15 cellular contexts compared by ENCODE assay signal in the genomic region with DNA sequence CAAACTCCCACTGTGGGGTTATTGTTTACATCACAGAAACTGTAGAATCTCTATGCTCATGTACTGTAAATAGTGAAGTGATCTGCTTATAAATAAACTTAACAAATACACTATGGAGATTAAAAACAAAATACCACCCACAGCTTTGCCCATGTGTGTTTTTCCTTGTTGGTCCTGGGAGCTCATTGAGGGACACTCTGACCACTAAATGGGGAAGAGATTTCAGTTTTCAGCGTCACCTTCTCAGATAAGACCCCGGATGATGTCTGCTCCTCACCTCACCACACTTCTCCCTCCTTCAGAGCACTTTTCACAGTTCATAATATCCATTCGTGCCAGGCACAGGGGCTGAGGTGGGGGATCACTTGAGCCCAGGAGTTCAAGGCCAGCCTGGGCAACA.
DNase-seq lines count a peak whose midpoint lies in the region; ATAC-seq and TF ChIP-seq lines count a peak whose summit lies in the region.
"Had no signal": no experiment of that assay in that cellular context is flagged by ENCODE, and none has a peak within 500 bp of the region (broad histone marks: within the 10 kb centered on the region; RNA-seq: fewer than 3 reads in every experiment).

No MANE protein-coding gene starts in this region.

- H3K4me3 ChIP-seq in A673 (ENCODE audit: low read depth, low read length, poor library complexity, severe bottlenecking) (no peak overlapping the region), SJSA1 (no peak overlapping the region), lower lobe of right lung (no peak overlapping the region), SK-N-SH (ENCODE audit: low read depth in 2 of 2, low read length in 1 of 2) (no peak overlapping the region)
- H3K4me3 ChIP-seq: MG63, Peyer's patch had no signal

- no peak overlapping the region for H3K9ac ChIP-seq in SK-N-SH

- TF ChIP-seq CTCF in A673 (conservative IDR thresholded peaks at IDR 0.05; ENCODE audit: low read depth, low read length) (no peak), lower lobe of right lung (IDR thresholded peaks at IDR 0.05) (no peak), SK-N-SH (IDR thresholded peaks at IDR 0.05) (no peak)

- no peak for ATAC-seq in lower lobe of right lung
- ATAC-seq in stimulated activated effector memory CD8-positive, alpha-beta T cell treated with anti-CD3 and anti-CD28 coated beads, Interleukin-12 subunit alpha, Interleukin-12 subunit beta, amount 100 ng/mL, for 72 hours, result no peak
- no peak for ATAC-seq in HG03280 (IDR thresholded peaks at IDR 0.05; ENCODE audit: unreplicated experiment)

- TF ChIP-seq RAD21 in SK-N-SH (IDR thresholded peaks at IDR 0.05; ENCODE audit: low read length), result no peak

- peak overlapping the region; percentile 17 for H3K27ac Mint-ChIP-seq in stimulated activated effector memory CD8-positive, alpha-beta T cell treated with anti-CD3 and anti-CD28 coated beads, Interleukin-12 subunit alpha, Interleukin-12 subunit beta, amount 100 ng/mL, for 72 hours
- H3K27ac Mint-ChIP-seq: CD4-positive, CD25-positive, alpha-beta regulatory T cell had no signal

- no peak overlapping the region for H3K4me2 ChIP-seq in SK-N-SH

- H3K4me1 Mint-ChIP-seq in stimulated activated effector memory CD8-positive, alpha-beta T cell treated with anti-CD3 and anti-CD28 coated beads, Interleukin-12 subunit alpha, Interleukin-12 subunit beta, amount 100 ng/mL, for 72 hours, result no peaks in the 10 kb centered on the region
- H3K4me1 Mint-ChIP-seq: CD4-positive, CD25-positive, alpha-beta regulatory T cell had no signal

- CTCF ChIA-PET in A673 (lab: Charles Lee) (interaction anchor here (1.2 kb wide), 1 partner anchor 136 kb away, joined by 4 read pairs; no protein-coding TSS in a partner anchor), SK-N-SH (lab: Yijun Ruan, JAX) (interaction anchor here (0.7 to 18.7 kb wide), 7 partner anchors 10 to 218 kb away, joined by 3 to 460 read pairs (median 7); partner anchors contain the start of gene SLC26A2)

- H3K27ac ChIP-seq in A673 (ENCODE audit: low read depth, low read length, poor library complexity, severe bottlenecking) (peak overlapping the region; percentile 81), SJSA1 (peak overlapping the region; percentile 93), lower lobe of right lung (peak overlapping the region; percentile 56), SK-N-SH (ENCODE audit: low read depth in 2 of 2, low read length in 1 of 2) (no peak overlapping the region)

- no peak for TF ChIP-seq EP300 in SK-N-SH (IDR thresholded peaks at IDR 0.05; ENCODE audit: borderline replicate concordance in 1 of 2, low read depth in 1 of 2, low read length in 1 of 2)

- no peaks in the 10 kb centered on the region for H3K9me2 ChIP-seq in SK-N-SH

- H3K9me3 ChIP-seq in A673 (ENCODE audit: low read depth, low read length, poor library complexity, severe bottlenecking) (no peaks in the 10 kb centered on the region), SJSA1 (replicated peaks) (no peaks in the 10 kb centered on the region), lower lobe of right lung (no peaks in the 10 kb centered on the region), SK-N-SH (no peaks in the 10 kb centered on the region)
- H3K9me3 ChIP-seq: MG63, Peyer's patch had no signal

- H2AFZ ChIP-seq in SK-N-SH (ENCODE audit: low read depth), result no peak overlapping the region

- WGBS in SK-N-SH (ENCODE audit: low lambda C conversion rate), result 90% methylated on average over 3 of the region's 3 CpGs

- H3K4me1 ChIP-seq in A673 (ENCODE audit: insufficient read depth, low read length, poor library complexity, severe bottlenecking), result peaks cover 31% of the 10 kb centered on the region
- peaks cover 57% of the 10 kb centered on the region for H3K4me1 ChIP-seq in SJSA1 (replicated peaks)
- peaks cover 28% of the 10 kb centered on the region for H3K4me1 ChIP-seq in lower lobe of right lung
- H3K4me1 ChIP-seq in SK-N-SH (ENCODE audit: control insufficient read depth in 1 of 2, insufficient read depth in 2 of 2, low read depth in 1 of 2, low read length in 1 of 2), result peaks cover 5 to 9% of the 10 kb centered on the region in 2 experiments; a peak in 2 of 4 replicates

- H3K36me3 Mint-ChIP-seq in stimulated activated effector memory CD8-positive, alpha-beta T cell treated with anti-CD3 and anti-CD28 coated beads, Interleukin-12 subunit alpha, Interleukin-12 subunit beta, amount 100 ng/mL, for 72 hours, result no peaks in the 10 kb centered on the region
- H3K36me3 Mint-ChIP-seq: CD4-positive, CD25-positive, alpha-beta regulatory T cell had no signal

- no peaks in the 10 kb centered on the region for H3K27me3 ChIP-seq in A673 (replicated peaks; ENCODE audit: insufficient read depth, low read depth, low read length, poor library complexity)
- no peaks in the 10 kb centered on the region for H3K27me3 ChIP-seq in SJSA1 (replicated peaks)
- H3K27me3 ChIP-seq in lower lobe of right lung (ENCODE audit: low read depth), result no peaks in the 10 kb centered on the region
- no peaks in the 10 kb centered on the region for H3K27me3 ChIP-seq in SK-N-SH (ENCODE audit: insufficient read depth)
- H3K27me3 ChIP-seq: MG63, Peyer's patch had no signal

- no peaks in the 10 kb centered on the region for H3F3A ChIP-seq in SK-N-SH (replicated peaks; ENCODE audit: insufficient read depth)

- H3K79me2 ChIP-seq in SK-N-SH (ENCODE audit: insufficient read depth), result no peaks in the 10 kb centered on the region

- BruUV-seq in A673 (replicated peaks; lab: Mats Ljungman, UMichigan), result no TSS peak

- H3K9me3 Mint-ChIP-seq in stimulated activated effector memory CD8-positive, alpha-beta T cell treated with anti-CD3 and anti-CD28 coated beads, Interleukin-12 subunit alpha, Interleukin-12 subunit beta, amount 100 ng/mL, for 72 hours, result no peaks in the 10 kb centered on the region
- H3K9me3 Mint-ChIP-seq: CD4-positive, CD25-positive, alpha-beta regulatory T cell had no signal

- POLR2A ChIA-PET in A673 (lab: Charles Lee; ENCODE audit: low non-redundant PET) (no interaction called here), SK-N-SH (lab: Yijun Ruan, JAX) (no interaction called here)

- DNase-seq in A673 (ENCODE audit: low spot score) (no peak), SJSA1 (ENCODE audit: low read depth in 1 of 2, low spot score in 2 of 2) (peak; percentile 70 to 97), lower lobe of right lung (no peak), NCI-H2029 (lab: John Stamatoyannopoulos, UW) (no peak), SW 1271 (lab: John Stamatoyannopoulos, UW) (no peak), SK-N-SH (no peak)
- DNase-seq in stimulated activated effector memory CD8-positive, alpha-beta T cell treated with anti-CD3 and anti-CD28 coated beads, Interleukin-12 subunit alpha, Interleukin-12 subunit beta, amount 100 ng/mL, for 72 hours (ENCODE audit: low spot score in 2 of 2), result no peak
- DNase-seq: CD4-positive, CD25-positive, alpha-beta regulatory T cell; DMS79 treated with DMSO at 0.1 percent for 48 hours; Kasumi-1; MG63; NCI-H1417 treated with DMSO at 0.1 percent for 48 hours; NCI-H187 treated with DMSO at 0.1 percent for 48 hours; Peyer's patch had no signal

- no peaks in the 10 kb centered on the region for H4K20me1 ChIP-seq in SK-N-SH (ENCODE audit: insufficient read depth)

- no peak overlapping the region for H3K4me3 Mint-ChIP-seq in stimulated activated effector memory CD8-positive, alpha-beta T cell treated with anti-CD3 and anti-CD28 coated beads, Interleukin-12 subunit alpha, Interleukin-12 subunit beta, amount 100 ng/mL, for 72 hours
- H3K4me3 Mint-ChIP-seq: CD4-positive, CD25-positive, alpha-beta regulatory T cell had no signal

- H3K36me3 ChIP-seq in A673 (ENCODE audit: insufficient read depth, low read length, poor library complexity, severe bottlenecking), result peaks cover 1% of the 10 kb centered on the region
- no peaks in the 10 kb centered on the region for H3K36me3 ChIP-seq in SJSA1
- no peaks in the 10 kb centered on the region for H3K36me3 ChIP-seq in lower lobe of right lung
- no peaks in the 10 kb centered on the region for H3K36me3 ChIP-seq in SK-N-SH (replicated peaks in 1 of 2; ENCODE audit: control insufficient read depth in 1 of 2, insufficient read depth in 2 of 2, low read length in 1 of 2)
- H3K36me3 ChIP-seq: MG63, Peyer's patch had no signal

- intact Hi-C loops in A673 (cut with micrococcal nuclease; ENCODE audit: unreplicated experiment) (no loop called here), lower lobe of right lung (cut with DNase I) (loop anchor here (10.0 kb wide), 1 partner anchor 120 kb away; no protein-coding TSS in a partner anchor)

TF ChIP-seq in SK-N-SH, 30 proteins besides CTCF, POLR2A, EP300 and RAD21:
- TF ChIP-seq NFIC (IDR thresholded peaks at IDR 0.05; ENCODE audit: borderline replicate concordance), result no peak
- no peak for TF ChIP-seq MEF2A (IDR thresholded peaks at IDR 0.05; ENCODE audit: borderline replicate concordance, low read depth)

Comparison
In these comparisons a context has a peak if more than half of its experiments do, and no peak if none do; other contexts are left out.
1. DNase-seq: peak in SJSA1 (2 of 2); none in A673 (single experiment), lower lobe of right lung (single experiment), stimulated activated effector memory CD8-positive, alpha-beta T cell treated with anti-CD3 and anti-CD28 coated beads, Interleukin-12 subunit alpha, Interleukin-12 subunit beta, amount 100 ng/mL, for 72 hours (0 of 2), NCI-H2029 (single experiment), SW 1271 (0 of 2) and SK-N-SH (single experiment).
2. H3K27ac ChIP-seq: peak in A673 (single experiment), SJSA1 (single experiment) and lower lobe of right lung (single experiment); none in SK-N-SH (0 of 2).